In the genomic region with DNA sequence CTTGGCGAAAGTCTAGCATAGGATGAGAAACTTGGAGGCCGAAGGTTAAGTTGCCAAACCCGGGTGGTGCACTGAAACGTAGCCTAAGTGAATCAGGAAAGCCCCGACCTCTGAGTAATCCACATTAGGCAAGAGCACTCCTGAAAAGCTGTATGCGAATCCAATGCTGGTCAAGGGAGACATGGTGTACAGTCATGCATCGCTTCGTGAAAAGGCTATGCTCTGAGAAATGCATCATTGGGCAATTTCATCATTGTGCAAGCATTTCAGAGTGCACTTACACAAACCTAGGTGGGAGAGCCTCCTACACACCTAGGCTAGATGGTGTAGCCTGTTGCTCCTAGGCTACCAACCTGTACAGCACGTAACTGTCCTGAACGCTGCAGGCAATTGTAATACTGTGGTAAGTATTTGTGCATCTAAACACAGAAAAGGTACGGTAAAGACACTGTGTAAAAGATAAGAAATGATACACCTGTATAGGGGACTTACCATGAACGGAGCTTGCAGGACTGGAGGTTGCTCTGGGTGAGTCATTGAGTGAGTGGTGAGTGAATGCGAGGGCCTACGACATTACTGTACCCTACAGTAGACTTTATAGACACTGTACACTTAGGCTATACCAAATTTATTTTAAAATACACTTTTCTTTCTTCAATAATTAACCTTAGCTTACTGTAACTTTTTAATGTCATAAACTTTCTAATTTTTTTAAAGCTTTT, we compare ENCODE assay signal across 13 cellular contexts.
A peak's percentile ranks its signal among the peaks of the same experiment; 100 is the strongest.
DNase-seq lines count a peak whose midpoint lies in the region; ATAC-seq, FAIRE-seq and TF ChIP-seq lines count a peak whose summit lies in the region.
"Had no signal": no experiment of that assay in that cellular context is flagged by ENCODE, and none has a peak within 500 bp of the region (broad histone marks: within the 10 kb centered on the region; RNA-seq: fewer than 3 reads in every experiment).

No MANE protein-coding gene starts in this region.

- peaks cover 5% of the 10 kb centered on the region for H3K9me3 Mint-ChIP-seq in activated T-helper 2 cell treated with anti-CD3 and anti-CD28 coated beads, Interferon-gamma antibody, Interleukin-2, Interleukin-4, amounts not matched to agents 10 μg/mL and 5 μg/mL and 100 μg/mL, durations not matched to agents 14 hours and 24 hours and 36 hours
- peaks cover 0 to 2% of the 10 kb centered on the region in 2 donors for H3K9me3 Mint-ChIP-seq in effector memory CD8-positive, alpha-beta T cell

- H3K27me3 Mint-ChIP-seq in activated T-helper 2 cell treated with anti-CD3 and anti-CD28 coated beads, Interferon-gamma antibody, Interleukin-2, Interleukin-4, amounts not matched to agents 10 μg/mL and 5 μg/mL and 100 μg/mL, durations not matched to agents 14 hours and 24 hours and 36 hours (ENCODE audit: low read depth): no peaks in the 10 kb centered on the region
- peaks cover 0 to 9% of the 10 kb centered on the region in 2 donors for H3K27me3 Mint-ChIP-seq in effector memory CD8-positive, alpha-beta T cell

- peak overlapping the region; percentile 58 for H3K27ac Mint-ChIP-seq in activated T-helper 2 cell treated with anti-CD3 and anti-CD28 coated beads, Interferon-gamma antibody, Interleukin-2, Interleukin-4, amounts not matched to agents 10 μg/mL and 5 μg/mL and 100 μg/mL, durations not matched to agents 14 hours and 24 hours and 36 hours
- H3K27ac Mint-ChIP-seq in effector memory CD8-positive, alpha-beta T cell: no peak overlapping the region
- H3K27ac Mint-ChIP-seq: naive B cell had no signal

- peak; percentile 63 for ATAC-seq in left lung
- no peak for ATAC-seq in effector memory CD8-positive, alpha-beta T cell (replicated peaks)
- ATAC-seq in GM21576 (IDR thresholded peaks at IDR 0.05; ENCODE audit: unreplicated experiment): no peak
- ATAC-seq in HG03521 (IDR thresholded peaks at IDR 0.05; ENCODE audit: unreplicated experiment): no peak
- ATAC-seq: HCT116 had no signal

- DNase-seq in ELF-1 (ENCODE audit: low read depth, low spot score) (peak; percentile 22), HTR-8/SVneo (ENCODE audit: insufficient read length, low spot score) (no peak), left lung (peak in 1 of 2 donors; percentile 40), mucosa of gallbladder (ENCODE audit: low spot score) (no peak)
- DNase-seq in activated T-helper 2 cell treated with anti-CD3 and anti-CD28 coated beads, Interferon-gamma antibody, Interleukin-2, Interleukin-4, amounts not matched to agents 10 μg/mL and 5 μg/mL and 100 μg/mL, durations not matched to agents 14 hours and 24 hours and 36 hours (ENCODE audit: low spot score): no peak
- DNase-seq in effector memory CD8-positive, alpha-beta T cell: no peak
- DNase-seq: activated CD8-positive, alpha-beta memory T cell treated with anti-CD3 and anti-CD28 coated beads, Interleukin-2, amount 50 U/mL, for 4 hours; naive B cell; NCI-H2029 treated with DMSO at 0.1 percent for 48 hours; SK-N-SH had no signal

- H3K27ac ChIP-seq in left lung: no peak overlapping the region

- H3K36me3 Mint-ChIP-seq in activated T-helper 2 cell treated with anti-CD3 and anti-CD28 coated beads, Interferon-gamma antibody, Interleukin-2, Interleukin-4, amounts not matched to agents 10 μg/mL and 5 μg/mL and 100 μg/mL, durations not matched to agents 14 hours and 24 hours and 36 hours (ENCODE audit: low read depth): peaks cover 4% of the 10 kb centered on the region
- no peaks in the 10 kb centered on the region for H3K36me3 Mint-ChIP-seq in effector memory CD8-positive, alpha-beta T cell (ENCODE audit: insufficient read depth)

- no peaks in the 10 kb centered on the region for H3K9me3 ChIP-seq in left lung
- H3K9me3 ChIP-seq: SK-N-SH had no signal

- no peaks in the 10 kb centered on the region for H3K27me3 ChIP-seq in left lung

- no peak for TF ChIP-seq CTCF in left lung (IDR thresholded peaks at IDR 0.05)

- peaks cover 48% of the 10 kb centered on the region for H3K4me1 Mint-ChIP-seq in activated T-helper 2 cell treated with anti-CD3 and anti-CD28 coated beads, Interferon-gamma antibody, Interleukin-2, Interleukin-4, amounts not matched to agents 10 μg/mL and 5 μg/mL and 100 μg/mL, durations not matched to agents 14 hours and 24 hours and 36 hours (ENCODE audit: low read depth)
- H3K4me1 Mint-ChIP-seq in effector memory CD8-positive, alpha-beta T cell (ENCODE audit: low read depth in 2 of 2): peaks cover 4% of the 10 kb centered on the region in 2 donors

- peaks cover 0 to 27% of the 10 kb centered on the region in 2 donors for H3K4me1 ChIP-seq in left lung

- no peak overlapping the region for H3K4me3 ChIP-seq in left lung

- FAIRE-seq in HTR-8/SVneo (lab: Jason Lieb, UNC): peak; percentile 36

- H3K4me3 Mint-ChIP-seq in activated T-helper 2 cell treated with anti-CD3 and anti-CD28 coated beads, Interferon-gamma antibody, Interleukin-2, Interleukin-4, amounts not matched to agents 10 μg/mL and 5 μg/mL and 100 μg/mL, durations not matched to agents 14 hours and 24 hours and 36 hours (ENCODE audit: low read depth): no peak overlapping the region
- no peak overlapping the region for H3K4me3 Mint-ChIP-seq in effector memory CD8-positive, alpha-beta T cell
- H3K4me3 Mint-ChIP-seq: naive B cell had no signal

- intact Hi-C loops in activated T-helper 2 cell treated with anti-CD3 and anti-CD28 coated beads, Interferon-gamma antibody, Interleukin-2, Interleukin-4, amounts not matched to agents 10 μg/mL and 5 μg/mL and 100 μg/mL, durations not matched to agents 14 hours and 24 hours and 36 hours (cut with micrococcal nuclease): loop anchor here (1.0 to 10.0 kb wide), 4 partner anchors 149 to 901 kb away; partner anchors contain the start of gene EIF4E3
- intact Hi-C loops in left lung (cut with DNase I): no loop called here

- no peaks in the 10 kb centered on the region for H3K36me3 ChIP-seq in left lung
